12 cellular contexts compared by ENCODE assay signal in the genomic region with DNA sequence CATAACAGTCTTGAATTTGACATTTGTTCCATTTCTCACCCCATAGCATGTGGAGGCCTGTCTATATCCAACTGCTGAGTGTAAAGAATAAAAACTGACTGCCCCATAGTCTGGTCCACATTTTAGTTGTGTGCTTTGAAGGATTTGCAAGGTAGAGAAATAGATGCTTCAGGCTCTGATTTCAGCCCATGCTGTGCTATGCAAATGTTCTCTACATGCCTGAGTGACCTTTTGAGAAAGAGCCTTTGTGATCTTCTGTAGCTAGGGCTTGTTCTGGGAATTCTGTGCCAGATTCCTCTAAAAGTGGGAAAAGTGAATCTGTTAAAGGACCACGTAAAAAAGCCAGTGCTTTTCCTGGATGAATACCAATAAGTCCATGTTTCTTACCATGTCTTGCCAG. TPM values are rescaled to one million over a fixed set of nuclear protein-coding genes. Genes with fewer than 3 reads are reported as not detected.
A peak's percentile ranks its signal among the peaks of the same experiment; 100 is the strongest.
DNase-seq lines count a peak whose midpoint lies in the region; ATAC-seq lines count a peak whose summit lies in the region.
"Had no signal": no experiment of that assay in that cellular context is flagged by ENCODE, and none has a peak within 500 bp of the region (broad histone marks: within the 10 kb centered on the region; RNA-seq: fewer than 3 reads in every experiment).

No MANE protein-coding gene starts in this region.

- peaks cover 6 to 26% (median 15%) of the 10 kb centered on the region in 3 donors for H3K36me3 Mint-ChIP-seq in naive thymus-derived CD8-positive, alpha-beta T cell

- no peaks in the 10 kb centered on the region for H3K9me3 Mint-ChIP-seq in naive thymus-derived CD8-positive, alpha-beta T cell
- H3K9me3 Mint-ChIP-seq: stimulated activated naive B cell treated with anti-CD40 and anti-IgM and Interleukin-4, amounts not matched to agents 10 μg/mL and 1 μg/mL and 100 μg/mL, for 72 hours had no signal

- H3K4me3 Mint-ChIP-seq in naive thymus-derived CD8-positive, alpha-beta T cell: no peak overlapping the region
- H3K4me3 Mint-ChIP-seq: stimulated activated naive B cell treated with anti-CD40 and anti-IgM and Interleukin-4, amounts not matched to agents 10 μg/mL and 1 μg/mL and 100 μg/mL, for 72 hours had no signal

- no peak for DNase-seq in left ventricle myocardium superior
- no peak for DNase-seq in cardiac septum (ENCODE audit: low spot score)
- peak; percentile 16 for DNase-seq in amniotic epithelial cell (ENCODE audit: low read depth)
- DNase-seq in iris pigment epithelial cell (ENCODE audit: low read depth): peak; percentile 32
- no peak for DNase-seq in naive thymus-derived CD8-positive, alpha-beta T cell
- no peak for DNase-seq in SIG-M5 (lab: John Stamatoyannopoulos, UW)
- DNase-seq: BE2C; effector CD8-positive, alpha-beta T cell; stimulated activated naive B cell treated with anti-CD40 and anti-IgM and Interleukin-4, amounts not matched to agents 10 μg/mL and 1 μg/mL and 100 μg/mL, for 72 hours had no signal

- peaks cover 34 to 66% (median 62%) of the 10 kb centered on the region in 4 donors for H3K4me1 Mint-ChIP-seq in naive thymus-derived CD8-positive, alpha-beta T cell

- POLR2A ChIA-PET in naive thymus-derived CD8-positive, alpha-beta T cell (lab: Charles Lee): no interaction called here

- intact Hi-C loops in left ventricle myocardium superior (cut with micrococcal nuclease): loop anchor here (10.0 kb wide), 1 partner anchor 192 kb away; the partner anchor contains the start of genes HTD2 and RPP14
- intact Hi-C loops in cardiac septum (cut with DNase I): no loop called here

- H3K27me3 Mint-ChIP-seq in naive thymus-derived CD8-positive, alpha-beta T cell: no peaks in the 10 kb centered on the region
- H3K27me3 Mint-ChIP-seq: stimulated activated naive B cell treated with anti-CD40 and anti-IgM and Interleukin-4, amounts not matched to agents 10 μg/mL and 1 μg/mL and 100 μg/mL, for 72 hours had no signal

- ATAC-seq in left ventricle myocardium superior (peak; percentile 16), GM18873 (IDR thresholded peaks at IDR 0.05; ENCODE audit: low FRiP score, unreplicated experiment) (no peak), HG03354 (IDR thresholded peaks at IDR 0.05; ENCODE audit: poor library complexity, severe bottlenecking, unreplicated experiment) (no peak)
- no peak for ATAC-seq in naive thymus-derived CD8-positive, alpha-beta T cell
- ATAC-seq: left lobe of liver; stimulated activated naive B cell treated with anti-CD40 and anti-IgM and Interleukin-4, amounts not matched to agents 10 μg/mL and 1 μg/mL and 100 μg/mL, for 72 hours had no signal

- H3K27ac Mint-ChIP-seq in naive thymus-derived CD8-positive, alpha-beta T cell: peak overlapping the region in 1 of 10 donors; percentile 40
- H3K27ac Mint-ChIP-seq: stimulated activated naive B cell treated with anti-CD40 and anti-IgM and Interleukin-4, amounts not matched to agents 10 μg/mL and 1 μg/mL and 100 μg/mL, for 72 hours had no signal

RNA-seq across cellular contexts. Expression of gene KCTD6, which starts 5.2 kb away (rescaled TPM):
- total RNA-seq in left ventricle myocardium superior (8.5 TPM), cardiac septum (7.5 TPM)
- total RNA-seq in naive thymus-derived CD8-positive, alpha-beta T cell: 10 to 100 TPM in 1 of 2 experiments, 1 to 10 TPM in 1; 9.8 to 10.3 TPM
- polyA plus RNA-seq in naive thymus-derived CD8-positive, alpha-beta T cell: 1 to 10 TPM; 5.5 to 8.8 (median 8.4) TPM

RNA-seq across cellular contexts. Expression of gene ACOX2, which starts 39.9 kb away (rescaled TPM):
- total RNA-seq in left ventricle myocardium superior: 41.4 TPM
- total RNA-seq in cardiac septum: 31.2 TPM
- not detected for total RNA-seq in naive thymus-derived CD8-positive, alpha-beta T cell
- polyA plus RNA-seq in naive thymus-derived CD8-positive, alpha-beta T cell: not detected

Comparison
In these comparisons a context has a peak if more than half of its experiments do, and no peak if none do; other contexts are left out.
1. DNase-seq: peak in amniotic epithelial cell (single experiment) and iris pigment epithelial cell (single experiment); none in left ventricle myocardium superior (single experiment), cardiac septum (single experiment), naive thymus-derived CD8-positive, alpha-beta T cell (0 of 10) and SIG-M5 (single experiment).
2. RNA of gene ACOX2, which starts 39.9 kb away (total RNA-seq): 41.4 TPM in left ventricle myocardium superior (single experiment) and 31.2 TPM in cardiac septum (single experiment); not detected in naive thymus-derived CD8-positive, alpha-beta T cell; every median in the first group is over 10 times any median in the second.